Comparison of ENCODE assay signal across 1 cellular context in the genomic region with DNA sequence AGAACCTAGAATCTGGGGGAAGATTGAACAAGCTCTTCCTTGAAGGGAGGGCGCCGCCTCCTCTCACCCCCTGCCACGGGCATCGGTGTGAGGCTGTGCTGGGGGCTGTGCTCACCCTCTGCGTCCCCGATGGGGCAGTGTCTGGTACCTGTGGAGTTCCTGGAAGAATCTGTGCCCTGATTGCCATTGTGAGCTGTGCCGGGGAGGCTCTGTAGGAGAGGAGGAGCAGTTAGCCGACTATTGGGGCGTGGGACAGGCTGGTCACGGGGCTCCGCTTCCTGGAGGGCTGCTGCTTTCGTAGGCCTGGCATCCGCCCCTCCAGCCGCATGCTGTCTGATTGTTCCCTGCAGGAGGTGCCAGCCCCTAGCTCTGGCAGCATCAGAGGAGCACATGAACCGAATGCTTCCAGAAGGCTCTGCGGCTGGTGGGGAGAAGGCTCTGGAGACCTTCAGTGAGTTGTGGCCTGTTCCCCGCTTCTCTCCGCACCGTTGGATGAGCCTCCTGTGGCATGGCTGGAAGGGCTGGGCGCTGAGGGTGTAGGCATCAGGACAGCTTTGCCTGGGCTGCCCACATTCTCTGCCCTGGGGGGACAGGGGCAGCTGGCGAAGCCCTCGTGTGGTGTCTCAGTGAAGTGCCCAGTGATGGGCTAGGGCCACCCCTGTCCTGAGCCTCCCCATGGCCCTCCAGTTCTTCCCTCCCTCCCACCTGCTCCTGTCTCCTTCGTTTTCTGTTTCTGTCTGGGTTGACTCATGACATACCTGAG.
TF ChIP-seq lines count a peak whose summit lies in the region.

No MANE protein-coding gene starts in this region.

TF ChIP-seq in IMR-90, 13 proteins besides CTCF, POLR2A, EP300 and RAD21:
- TF ChIP-seq MXI1 (IDR thresholded peaks at IDR 0.05; ENCODE audit: borderline replicate concordance, low read depth, low read length) (no peak), SMC3 (IDR thresholded peaks at IDR 0.05; ENCODE audit: low read depth, low read length) (no peak), NFE2L2 (IDR thresholded peaks at IDR 0.05; ENCODE audit: low read depth, low read length) (no peak), MAZ (IDR thresholded peaks at IDR 0.05; ENCODE audit: borderline replicate concordance, low read depth, low read length) (no peak), MAFK (IDR thresholded peaks at IDR 0.05; ENCODE audit: low read depth, low read length) (no peak), CHD1 (IDR thresholded peaks at IDR 0.05; ENCODE audit: low read depth, low read length) (no peak), RFX5 (IDR thresholded peaks at IDR 0.05; ENCODE audit: low read depth, low read length) (no peak), RCOR1 (IDR thresholded peaks at IDR 0.05; ENCODE audit: insufficient replicate concordance, low read length) (no peak), BHLHE40 (IDR thresholded peaks at IDR 0.05; ENCODE audit: low read depth, low read length) (no peak)
- TF ChIP-seq, protein P1, sequence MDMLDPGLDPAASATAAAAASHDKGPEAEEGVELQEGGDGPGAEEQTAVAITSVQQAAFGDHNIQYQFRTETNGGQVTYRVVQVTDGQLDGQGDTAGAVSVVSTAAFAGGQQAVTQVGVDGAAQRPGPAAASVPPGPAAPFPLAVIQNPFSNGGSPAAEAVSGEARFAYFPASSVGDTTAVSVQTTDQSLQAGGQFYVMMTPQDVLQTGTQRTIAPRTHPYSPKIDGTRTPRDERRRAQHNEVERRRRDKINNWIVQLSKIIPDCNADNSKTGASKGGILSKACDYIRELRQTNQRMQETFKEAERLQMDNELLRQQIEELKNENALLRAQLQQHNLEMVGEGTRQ (IDR thresholded peaks at IDR 0.05; ENCODE audit: low read depth, low read length): no peak
- TF ChIP-seq, protein P2, sequence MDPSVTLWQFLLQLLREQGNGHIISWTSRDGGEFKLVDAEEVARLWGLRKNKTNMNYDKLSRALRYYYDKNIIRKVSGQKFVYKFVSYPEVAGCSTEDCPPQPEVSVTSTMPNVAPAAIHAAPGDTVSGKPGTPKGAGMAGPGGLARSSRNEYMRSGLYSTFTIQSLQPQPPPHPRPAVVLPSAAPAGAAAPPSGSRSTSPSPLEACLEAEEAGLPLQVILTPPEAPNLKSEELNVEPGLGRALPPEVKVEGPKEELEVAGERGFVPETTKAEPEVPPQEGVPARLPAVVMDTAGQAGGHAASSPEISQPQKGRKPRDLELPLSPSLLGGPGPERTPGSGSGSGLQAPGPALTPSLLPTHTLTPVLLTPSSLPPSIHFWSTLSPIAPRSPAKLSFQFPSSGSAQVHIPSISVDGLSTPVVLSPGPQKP (IDR thresholded peaks at IDR 0.05; ENCODE audit: borderline replicate concordance, low read depth, low read length): no peak
